Comparison of ENCODE assay signal across 26 cellular contexts in the genomic region with DNA sequence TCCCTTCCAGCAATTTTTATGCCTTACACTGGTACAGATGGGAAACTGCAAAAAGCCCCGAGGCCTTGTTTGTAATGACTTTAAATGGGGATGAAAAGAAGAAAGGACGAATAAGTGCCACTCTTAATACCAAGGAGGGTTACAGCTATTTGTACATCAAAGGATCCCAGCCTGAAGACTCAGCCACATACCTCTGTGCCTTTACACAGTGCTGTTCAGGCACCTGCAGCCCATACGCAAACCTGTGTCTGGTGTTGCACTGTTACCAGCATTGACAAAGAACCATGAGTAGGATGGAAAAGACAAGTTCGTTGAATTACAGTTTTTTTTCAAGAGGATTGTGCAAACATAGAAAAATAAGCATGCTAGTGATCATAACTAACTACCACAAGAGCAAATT.
DNase-seq lines count a peak whose midpoint lies in the region; ATAC-seq, FAIRE-seq and TF ChIP-seq lines count a peak whose summit lies in the region.
"Had no signal": no experiment of that assay in that cellular context is flagged by ENCODE, and none has a peak within 500 bp of the region (broad histone marks: within the 10 kb centered on the region; RNA-seq: fewer than 3 reads in every experiment).

No MANE protein-coding gene starts in this region.

- FAIRE-seq in HepG2 (lab: Jason Lieb, UNC): no peak
- FAIRE-seq: GM12878 had no signal

- 10% methylated on average over 4 of the region's 4 CpGs for WGBS in HepG2 (ENCODE audit: low lambda C conversion rate)
- WGBS in right lobe of liver (ENCODE audit: insufficient coverage, low coverage, low lambda C conversion rate, missing lambda C conversion rate): 42% methylated on average over 4 of the region's 4 CpGs

- H3K9ac ChIP-seq in HepG2 (ENCODE audit: insufficient read depth, low read depth, low read length): no peak overlapping the region
- H3K9ac ChIP-seq: neural progenitor cell, parathyroid adenoma had no signal

- H3K27ac ChIP-seq in HepG2 (ENCODE audit: extremely low read length, insufficient read depth, low read length) (no peak overlapping the region), right lobe of liver (no peak overlapping the region)
- H3K27ac ChIP-seq: 22Rv1, gastrocnemius medialis, hepatocyte, neural progenitor cell, parathyroid adenoma, RWPE1 had no signal

- no peak for TF ChIP-seq EP300 in HepG2 (IDR thresholded peaks at IDR 0.05; ENCODE audit: low read depth in 2 of 2, low read length in 2 of 2)
- TF ChIP-seq EP300 in HepG2 (CRISPR knock-in tag; IDR thresholded peaks at IDR 0.05; ENCODE audit: borderline replicate concordance): no peak

- no peaks in the 10 kb centered on the region for H4K20me1 ChIP-seq in HepG2 (ENCODE audit: insufficient read depth, low read length)

- H3K4me1 Mint-ChIP-seq in T-helper 1 cell treated with Interleukin-12 subunit alpha and Interleukin-12 subunit beta and Interleukin-4 antibody, amounts not matched to agents 30 μg/mL and 1 μg/mL, for 36 hours (ENCODE audit: low read depth): peaks cover 14% of the 10 kb centered on the region
- H3K4me1 Mint-ChIP-seq in activated naive CD8-positive, alpha-beta T cell treated with anti-CD3 and anti-CD28 coated beads for 36 hours: peaks cover 3% of the 10 kb centered on the region
- H3K4me1 Mint-ChIP-seq: CD14-positive monocyte, memory B cell, neural progenitor cell had no signal

- H3K4me2 ChIP-seq in HepG2 (ENCODE audit: low read depth, low read length): no peak overlapping the region
- H3K4me2 ChIP-seq: hepatocyte, neural progenitor cell, smooth muscle cell had no signal

- no peaks in the 10 kb centered on the region for H3K79me2 ChIP-seq in HepG2 (ENCODE audit: insufficient read depth, low read length)
- H3K79me2 ChIP-seq: hepatocyte, parathyroid adenoma had no signal

- H3K27me3 Mint-ChIP-seq in T-helper 1 cell treated with Interleukin-12 subunit alpha and Interleukin-12 subunit beta and Interleukin-4 antibody, amounts not matched to agents 30 μg/mL and 1 μg/mL, for 36 hours (ENCODE audit: low read depth): no peaks in the 10 kb centered on the region
- H3K27me3 Mint-ChIP-seq in activated naive CD8-positive, alpha-beta T cell treated with anti-CD3 and anti-CD28 coated beads for 36 hours: no peaks in the 10 kb centered on the region

- TF ChIP-seq CTCF in HepG2 (CRISPR knock-in tag; IDR thresholded peaks at IDR 0.05): no peak
- no peak for TF ChIP-seq CTCF in right lobe of liver (IDR thresholded peaks at IDR 0.05)

- DNase-seq in T-helper 1 cell (no peak), HepG2 (ENCODE audit: low spot score) (no peak), right lobe of liver (no peak)
- no peak for DNase-seq in activated naive CD8-positive, alpha-beta T cell treated with anti-CD3 and anti-CD28 coated beads for 36 hours
- DNase-seq in stimulated activated CD4-positive, alpha-beta T cell treated with anti-CD3 and anti-CD28 coated beads, Interleukin-1b, Interleukin-23, amount 100 ng/mL, for 48 hours: no peak
- DNase-seq: activated CD8-positive, alpha-beta memory T cell treated with anti-CD3 and anti-CD28 coated beads, Interleukin-2, amount 50 U/mL, for 4 hours; dermis blood vessel endothelial cell; DMS 273 treated with DMSO at 0.1 percent for 48 hours; EL; gastrocnemius medialis; left colon; NCI-H446 treated with DMSO at 0.1 percent for 48 hours; NCI-H82; stimulated activated CD4-positive, alpha-beta T cell treated with anti-CD3 and anti-CD28 coated beads, Interleukin-2, amount 100 ng/mL, for 24 hours had no signal

- H3K27ac Mint-ChIP-seq in T-helper 1 cell treated with Interleukin-12 subunit alpha and Interleukin-12 subunit beta and Interleukin-4 antibody, amounts not matched to agents 30 μg/mL and 1 μg/mL, for 36 hours: peak overlapping the region; percentile 42
- H3K27ac Mint-ChIP-seq in activated naive CD8-positive, alpha-beta T cell treated with anti-CD3 and anti-CD28 coated beads for 36 hours: peak overlapping the region; percentile 84
- H3K27ac Mint-ChIP-seq: CD14-positive monocyte, memory B cell, neural progenitor cell had no signal

- H2AFZ ChIP-seq in HepG2 (ENCODE audit: low read length): no peak overlapping the region
- H2AFZ ChIP-seq: hepatocyte, parathyroid adenoma had no signal

- TF ChIP-seq POLR2A in HepG2 (IDR thresholded peaks at IDR 0.05; ENCODE audit: insufficient read depth in 1 of 2, low read depth in 2 of 2, low read length in 2 of 2): no peak
- TF ChIP-seq POLR2A in right lobe of liver (IDR thresholded peaks at IDR 0.05): no peak

- intact Hi-C loops in HepG2 (cut with micrococcal nuclease; ENCODE audit: unreplicated experiment): no loop called here
- intact Hi-C loops in right lobe of liver (cut with DNase I): no loop called here

- H3K27me3 ChIP-seq in HepG2 (ENCODE audit: control insufficient read depth in 1 of 2, insufficient read depth in 2 of 2, low read length in 2 of 2): no peaks in the 10 kb centered on the region
- H3K27me3 ChIP-seq in right lobe of liver: no peaks in the 10 kb centered on the region
- H3K27me3 ChIP-seq: gastrocnemius medialis, neural progenitor cell had no signal

- no TSS peak for BruUV-seq in HepG2 (replicated peaks; lab: Mats Ljungman, UMichigan)

- in situ Hi-C loops in HepG2 (cut with HindIII; ENCODE audit: extremely low pct_ligation_motif_present, low pct_unique_long_range_greater_than_20kb): no loop called here

- TF ChIP-seq RAD21 in HepG2 (CRISPR knock-in tag; IDR thresholded peaks at IDR 0.05): no peak

- no peaks in the 10 kb centered on the region for H3K4me1 ChIP-seq in HepG2 (ENCODE audit: insufficient read depth, low read length)
- H3K4me1 ChIP-seq in right lobe of liver: no peaks in the 10 kb centered on the region
- H3K4me1 ChIP-seq: gastrocnemius medialis, neural progenitor cell, parathyroid adenoma had no signal

- H3K36me3 Mint-ChIP-seq in T-helper 1 cell treated with Interleukin-12 subunit alpha and Interleukin-12 subunit beta and Interleukin-4 antibody, amounts not matched to agents 30 μg/mL and 1 μg/mL, for 36 hours (ENCODE audit: low read depth): no peaks in the 10 kb centered on the region
- no peaks in the 10 kb centered on the region for H3K36me3 Mint-ChIP-seq in activated naive CD8-positive, alpha-beta T cell treated with anti-CD3 and anti-CD28 coated beads for 36 hours
- H3K36me3 Mint-ChIP-seq: CD14-positive monocyte, memory B cell, neural progenitor cell had no signal

- H3K9me3 Mint-ChIP-seq in T-helper 1 cell treated with Interleukin-12 subunit alpha and Interleukin-12 subunit beta and Interleukin-4 antibody, amounts not matched to agents 30 μg/mL and 1 μg/mL, for 36 hours: no peaks in the 10 kb centered on the region
- no peaks in the 10 kb centered on the region for H3K9me3 Mint-ChIP-seq in activated naive CD8-positive, alpha-beta T cell treated with anti-CD3 and anti-CD28 coated beads for 36 hours
- H3K9me3 Mint-ChIP-seq: CD14-positive monocyte, neural progenitor cell had no signal

- H3K4me3 ChIP-seq in HepG2 (replicated peaks in 1 of 3; ENCODE audit: insufficient read depth in 1 of 3, low read depth in 2 of 3, low read length in 3 of 3) (no peak overlapping the region), right lobe of liver (no peak overlapping the region)
- H3K4me3 ChIP-seq: gastrocnemius medialis, GM12878, hepatocyte, neural progenitor cell, smooth muscle cell had no signal

- CTCF ChIA-PET in HepG2 (lab: Yijun Ruan, JAX; ENCODE audit: low intra/inter-chr PET ratio, low total read pairs): no interaction called here

- POLR2A ChIA-PET in HepG2 (lab: Yijun Ruan, JAX): no interaction called here

- no peaks in the 10 kb centered on the region for H3K36me3 ChIP-seq in HepG2 (replicated peaks in 1 of 2; ENCODE audit: control insufficient read depth in 1 of 2, insufficient read depth in 2 of 2, low read length in 2 of 2)
- H3K36me3 ChIP-seq in right lobe of liver: no peaks in the 10 kb centered on the region
- H3K36me3 ChIP-seq: gastrocnemius medialis, neural progenitor cell had no signal

- ATAC-seq in HepG2: peak; percentile 25; the same call in 1 of the 3 replicates
- no peak for ATAC-seq in right lobe of liver
- no peak for ATAC-seq in HG03432 (IDR thresholded peaks at IDR 0.05; ENCODE audit: unreplicated experiment)
- no peak for ATAC-seq in GM18861 (IDR thresholded peaks at IDR 0.05; ENCODE audit: unreplicated experiment)
- ATAC-seq: gastrocnemius medialis, GM12878, left colon had no signal

- H3K9me3 ChIP-seq in HepG2 (ENCODE audit: low read length): no peaks in the 10 kb centered on the region
- no peaks in the 10 kb centered on the region for H3K9me3 ChIP-seq in right lobe of liver
- H3K9me3 ChIP-seq: gastrocnemius medialis had no signal

- H3K4me3 Mint-ChIP-seq in T-helper 1 cell treated with Interleukin-12 subunit alpha and Interleukin-12 subunit beta and Interleukin-4 antibody, amounts not matched to agents 30 μg/mL and 1 μg/mL, for 36 hours: peak overlapping the region; percentile 50
- H3K4me3 Mint-ChIP-seq in activated naive CD8-positive, alpha-beta T cell treated with anti-CD3 and anti-CD28 coated beads for 36 hours: peak overlapping the region; percentile 71
- H3K4me3 Mint-ChIP-seq: CD14-positive monocyte, memory B cell, neural progenitor cell had no signal

TF ChIP-seq in HepG2, 621 proteins besides CTCF, POLR2A, EP300 and RAD21:
- no peak for TF ChIP-seq TAF1 (CRISPR knock-in tag; IDR thresholded peaks at IDR 0.05)
